In the genomic region with DNA sequence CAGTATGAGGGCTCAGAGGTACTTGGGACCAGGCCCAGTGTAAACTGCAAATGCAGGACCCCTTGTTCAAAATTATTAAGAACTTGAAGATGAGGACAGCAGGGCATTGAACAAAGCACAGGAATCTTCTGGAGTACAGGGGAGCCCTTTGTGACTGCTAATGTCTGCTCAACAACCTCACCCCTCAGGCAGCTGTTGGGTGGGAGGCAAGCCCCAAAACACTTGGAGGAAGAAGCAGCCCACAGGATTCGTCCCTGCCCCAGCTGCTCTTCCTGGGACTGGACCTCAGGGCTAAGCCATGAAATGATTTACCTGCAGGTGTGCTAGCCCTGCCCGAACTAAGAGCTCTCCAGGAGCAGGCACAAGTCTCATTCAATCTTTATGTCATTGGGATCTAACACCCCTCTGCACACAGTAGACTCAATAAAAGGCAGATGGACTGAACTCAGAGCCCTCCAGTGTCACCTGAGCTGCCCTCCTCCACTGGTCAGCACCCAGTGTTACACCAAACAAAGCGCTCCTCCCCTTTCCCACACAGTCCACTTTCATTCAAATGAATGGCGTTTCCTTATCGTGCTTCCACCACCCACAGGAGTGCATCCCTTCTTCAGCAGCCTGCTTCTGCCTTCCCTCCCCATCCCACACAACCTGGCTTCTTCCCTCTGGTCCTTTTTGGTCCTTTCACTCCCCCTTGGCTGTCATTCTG, we compare ENCODE assay signal across 4 cellular contexts.
TF ChIP-seq lines count a peak whose summit lies in the region.

No MANE protein-coding gene starts in this region.

TF ChIP-seq in SK-N-SH treated with all-trans-retinoic acid at 6 μM for 48 hours, 23 proteins besides CTCF, POLR2A, EP300 and RAD21:
- TF ChIP-seq, protein P1, sequence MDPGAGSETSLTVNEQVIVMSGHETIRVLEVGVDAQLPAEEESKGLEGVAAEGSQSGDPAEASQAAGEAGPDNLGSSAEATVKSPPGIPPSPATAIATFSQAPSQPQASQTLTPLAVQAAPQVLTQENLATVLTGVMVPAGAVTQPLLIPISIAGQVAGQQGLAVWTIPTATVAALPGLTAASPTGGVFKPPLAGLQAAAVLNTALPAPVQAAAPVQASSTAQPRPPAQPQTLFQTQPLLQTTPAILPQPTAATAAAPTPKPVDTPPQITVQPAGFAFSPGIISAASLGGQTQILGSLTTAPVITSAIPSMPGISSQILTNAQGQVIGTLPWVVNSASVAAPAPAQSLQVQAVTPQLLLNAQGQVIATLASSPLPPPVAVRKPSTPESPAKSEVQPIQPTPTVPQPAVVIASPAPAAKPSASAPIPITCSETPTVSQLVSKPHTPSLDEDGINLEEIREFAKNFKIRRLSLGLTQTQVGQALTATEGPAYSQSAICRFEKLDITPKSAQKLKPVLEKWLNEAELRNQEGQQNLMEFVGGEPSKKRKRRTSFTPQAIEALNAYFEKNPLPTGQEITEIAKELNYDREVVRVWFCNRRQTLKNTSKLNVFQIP (CRISPR knock-in tag; IDR thresholded peaks at IDR 0.05; ENCODE audit: borderline replicate concordance, low read depth) = no peak
- TF ChIP-seq ARNTL (CRISPR knock-in tag; IDR thresholded peaks at IDR 0.05; ENCODE audit: borderline replicate concordance, low read depth) (no peak), TOX (CRISPR knock-in tag; IDR thresholded peaks at IDR 0.05; ENCODE audit: borderline replicate concordance) (no peak), CSDC2 (CRISPR knock-in tag; IDR thresholded peaks at IDR 0.05) (no peak), SNAI2 (CRISPR knock-in tag; IDR thresholded peaks at IDR 0.05) (no peak), TCF4 (CRISPR knock-in tag; IDR thresholded peaks at IDR 0.05; ENCODE audit: borderline replicate concordance) (no peak)

TF ChIP-seq in SK-N-SH, 30 proteins besides CTCF, POLR2A, EP300 and RAD21:
- TF ChIP-seq REST (IDR thresholded peaks at IDR 0.05; ENCODE audit: low read depth, low read length) = no peak
- TF ChIP-seq GATA2 (CRISPR knock-in tag; IDR thresholded peaks at IDR 0.05) = no peak
- no peak for TF ChIP-seq EZH2phosphoT487 (IDR thresholded peaks at IDR 0.05; ENCODE audit: borderline replicate concordance, low read depth)
- TF ChIP-seq, protein P2, sequence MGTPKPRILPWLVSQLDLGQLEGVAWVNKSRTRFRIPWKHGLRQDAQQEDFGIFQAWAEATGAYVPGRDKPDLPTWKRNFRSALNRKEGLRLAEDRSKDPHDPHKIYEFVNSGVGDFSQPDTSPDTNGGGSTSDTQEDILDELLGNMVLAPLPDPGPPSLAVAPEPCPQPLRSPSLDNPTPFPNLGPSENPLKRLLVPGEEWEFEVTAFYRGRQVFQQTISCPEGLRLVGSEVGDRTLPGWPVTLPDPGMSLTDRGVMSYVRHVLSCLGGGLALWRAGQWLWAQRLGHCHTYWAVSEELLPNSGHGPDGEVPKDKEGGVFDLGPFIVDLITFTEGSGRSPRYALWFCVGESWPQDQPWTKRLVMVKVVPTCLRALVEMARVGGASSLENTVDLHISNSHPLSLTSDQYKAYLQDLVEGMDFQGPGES (IDR thresholded peaks at IDR 0.05; ENCODE audit: low read depth, low read length) = no peak
- TF ChIP-seq FOXJ3 (CRISPR knock-in tag; IDR thresholded peaks at IDR 0.05) = no peak
- TF ChIP-seq POLR2AphosphoS5 (IDR thresholded peaks at IDR 0.05; ENCODE audit: low read depth, low read length) = no peak
- TF ChIP-seq SIN3A (IDR thresholded peaks at IDR 0.05; ENCODE audit: borderline replicate concordance, low read depth, low read length) = no peak
- TF ChIP-seq SMC3 (IDR thresholded peaks at IDR 0.05; ENCODE audit: low read depth, low read length) = no peak
- TF ChIP-seq MAX (IDR thresholded peaks at IDR 0.05; ENCODE audit: low read depth) = no peak
- TF ChIP-seq JUND (IDR thresholded peaks at IDR 0.05) = no peak
- no peak for TF ChIP-seq MXI1 (IDR thresholded peaks at IDR 0.05; ENCODE audit: low read depth, low read length)
- TF ChIP-seq FOXM1 (IDR thresholded peaks at IDR 0.05; ENCODE audit: low read depth) = no peak
- TF ChIP-seq RXRA (IDR thresholded peaks at IDR 0.05; ENCODE audit: borderline replicate concordance, low read depth) = no peak
- TF ChIP-seq YY1 (IDR thresholded peaks at IDR 0.05; ENCODE audit: low read depth) = no peak

TF ChIP-seq in HEK293, 187 proteins besides CTCF, POLR2A, EP300 and RAD21:
- TF ChIP-seq, protein P3, sequence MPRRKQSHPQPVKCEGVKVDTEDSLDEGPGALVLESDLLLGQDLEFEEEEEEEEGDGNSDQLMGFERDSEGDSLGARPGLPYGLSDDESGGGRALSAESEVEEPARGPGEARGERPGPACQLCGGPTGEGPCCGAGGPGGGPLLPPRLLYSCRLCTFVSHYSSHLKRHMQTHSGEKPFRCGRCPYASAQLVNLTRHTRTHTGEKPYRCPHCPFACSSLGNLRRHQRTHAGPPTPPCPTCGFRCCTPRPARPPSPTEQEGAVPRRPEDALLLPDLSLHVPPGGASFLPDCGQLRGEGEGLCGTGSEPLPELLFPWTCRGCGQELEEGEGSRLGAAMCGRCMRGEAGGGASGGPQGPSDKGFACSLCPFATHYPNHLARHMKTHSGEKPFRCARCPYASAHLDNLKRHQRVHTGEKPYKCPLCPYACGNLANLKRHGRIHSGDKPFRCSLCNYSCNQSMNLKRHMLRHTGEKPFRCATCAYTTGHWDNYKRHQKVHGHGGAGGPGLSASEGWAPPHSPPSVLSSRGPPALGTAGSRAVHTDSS (tag by site-specific recombination; IDR thresholded peaks at IDR 0.05) = no peak
- TF ChIP-seq EGR2 (tag by site-specific recombination; IDR thresholded peaks at IDR 0.05; ENCODE audit: low read depth) (0 out of 2 replicates have a peak, but pooled peaks have one; percentile 14), ZNF530 (tag by site-specific recombination; IDR thresholded peaks at IDR 0.05; ENCODE audit: low read depth) (no peak)

TF ChIP-seq in K562, 482 proteins besides CTCF, POLR2A, EP300 and RAD21 (continues in another document):
- TF ChIP-seq TSC22D4 (tag; IDR thresholded peaks at IDR 0.05) (no peak), ZNF431 (CRISPR knock-in tag; IDR thresholded peaks at IDR 0.05) (no peak), TAF7 (tag; IDR thresholded peaks at IDR 0.05) (no peak), ESRRA (IDR thresholded peaks at IDR 0.05; ENCODE audit: borderline replicate concordance, low read depth) (no peak), GTF2A2 (tag; IDR thresholded peaks at IDR 0.05) (no peak), ZBTB26 (CRISPR knock-in tag; IDR thresholded peaks at IDR 0.05) (no peak), PKNOX1 (IDR thresholded peaks at IDR 0.05) (peak; percentile 34), SIX5 (IDR thresholded peaks at IDR 0.05; ENCODE audit: borderline replicate concordance in 1 of 2, insufficient read depth in 1 of 2, low read depth in 1 of 2, low read length in 2 of 2) (no peak), SMARCE1 (IDR thresholded peaks at IDR 0.05) (no peak), CXXC5 (CRISPR knock-in tag; IDR thresholded peaks at IDR 0.05) (no peak), FOXM1 (IDR thresholded peaks at IDR 0.05; ENCODE audit: low read depth) (no peak), FOXM1 (CRISPR knock-in tag; IDR thresholded peaks at IDR 0.05; ENCODE audit: low read depth) (0 out of 2 replicates have a peak, but pooled peaks have one; percentile 22), FUS (optimal IDR thresholded peaks at IDR 0.05; ENCODE audit: low read depth, low read length) (no peak)
- TF ChIP-seq, protein P4, sequence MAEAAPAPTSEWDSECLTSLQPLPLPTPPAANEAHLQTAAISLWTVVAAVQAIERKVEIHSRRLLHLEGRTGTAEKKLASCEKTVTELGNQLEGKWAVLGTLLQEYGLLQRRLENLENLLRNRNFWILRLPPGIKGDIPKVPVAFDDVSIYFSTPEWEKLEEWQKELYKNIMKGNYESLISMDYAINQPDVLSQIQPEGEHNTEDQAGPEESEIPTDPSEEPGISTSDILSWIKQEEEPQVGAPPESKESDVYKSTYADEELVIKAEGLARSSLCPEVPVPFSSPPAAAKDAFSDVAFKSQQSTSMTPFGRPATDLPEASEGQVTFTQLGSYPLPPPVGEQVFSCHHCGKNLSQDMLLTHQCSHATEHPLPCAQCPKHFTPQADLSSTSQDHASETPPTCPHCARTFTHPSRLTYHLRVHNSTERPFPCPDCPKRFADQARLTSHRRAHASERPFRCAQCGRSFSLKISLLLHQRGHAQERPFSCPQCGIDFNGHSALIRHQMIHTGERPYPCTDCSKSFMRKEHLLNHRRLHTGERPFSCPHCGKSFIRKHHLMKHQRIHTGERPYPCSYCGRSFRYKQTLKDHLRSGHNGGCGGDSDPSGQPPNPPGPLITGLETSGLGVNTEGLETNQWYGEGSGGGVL (CRISPR knock-in tag; IDR thresholded peaks at IDR 0.05) = no peak
- TF ChIP-seq, protein P5, sequence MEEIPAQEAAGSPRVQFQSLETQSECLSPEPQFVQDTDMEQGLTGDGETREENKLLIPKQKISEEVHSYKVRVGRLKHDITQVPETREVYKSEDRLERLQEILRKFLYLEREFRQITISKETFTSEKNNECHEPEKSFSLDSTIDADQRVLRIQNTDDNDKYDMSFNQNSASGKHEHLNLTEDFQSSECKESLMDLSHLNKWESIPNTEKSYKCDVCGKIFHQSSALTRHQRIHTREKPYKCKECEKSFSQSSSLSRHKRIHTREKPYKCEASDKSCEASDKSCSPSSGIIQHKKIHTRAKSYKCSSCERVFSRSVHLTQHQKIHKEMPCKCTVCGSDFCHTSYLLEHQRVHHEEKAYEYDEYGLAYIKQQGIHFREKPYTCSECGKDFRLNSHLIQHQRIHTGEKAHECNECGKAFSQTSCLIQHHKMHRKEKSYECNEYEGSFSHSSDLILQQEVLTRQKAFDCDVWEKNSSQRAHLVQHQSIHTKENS (CRISPR knock-in tag; IDR thresholded peaks at IDR 0.05) = no peak
